15 cellular contexts compared by ENCODE assay signal in the genomic region with DNA sequence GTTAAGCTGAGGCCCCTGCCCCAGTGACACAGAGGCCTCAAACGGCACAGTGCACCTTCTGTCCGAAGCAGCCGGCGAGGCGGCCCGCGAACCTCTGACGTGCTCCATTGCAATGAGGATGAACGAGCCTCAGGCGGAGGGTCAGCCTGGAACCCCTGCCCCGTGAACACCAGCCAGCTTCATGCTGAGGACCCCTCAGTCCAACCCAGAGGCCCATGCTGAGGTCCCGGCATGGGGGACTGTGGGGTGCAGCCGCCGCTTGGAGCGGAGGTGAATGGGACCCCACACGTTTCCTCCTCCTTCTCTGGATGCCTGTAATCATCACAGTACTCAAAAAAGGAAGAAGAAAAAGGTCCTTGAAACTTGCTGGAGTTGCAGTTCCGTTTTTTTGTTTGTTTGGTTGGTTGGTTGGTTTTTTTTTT.
DNase-seq lines count a peak whose midpoint lies in the region; ATAC-seq and TF ChIP-seq lines count a peak whose summit lies in the region.
"Had no signal": no experiment of that assay in that cellular context is flagged by ENCODE, and none has a peak within 500 bp of the region (broad histone marks: within the 10 kb centered on the region; RNA-seq: fewer than 3 reads in every experiment).

No MANE protein-coding gene starts in this region.

- no peaks in the 10 kb centered on the region for H3K36me3 ChIP-seq in mucosa of descending colon (ENCODE audit: low read depth)
- H3K36me3 ChIP-seq: heart left ventricle, thoracic aorta had no signal

- DNase-seq in GM12864 (ENCODE audit: low read depth): peak; percentile 22
- DNase-seq in SIG-M5 (lab: John Stamatoyannopoulos, UW): peak; percentile 42
- DNase-seq in mucosa of descending colon: peak in 1 of 3 donors; percentile 25
- no peak for DNase-seq in immature natural killer cell
- DNase-seq in D341Med (ENCODE audit: low spot score): no peak
- no peak for DNase-seq in NCI-H2107 (lab: John Stamatoyannopoulos, UW)
- DNase-seq: activated effector memory CD4-positive, alpha-beta T cell treated with anti-CD3 and anti-CD28 coated beads, Interleukin-2, amount 50 U/mL, for 16 hours; anterior cingulate cortex; KBM-7; NCI-H524; SHP77 had no signal

- H3K4me3 ChIP-seq in GM12864 (ENCODE audit: low read depth, low read length): no peak overlapping the region
- H3K4me3 ChIP-seq in mucosa of descending colon: no peak overlapping the region
- H3K4me3 ChIP-seq: heart left ventricle, thoracic aorta had no signal

- no peak overlapping the region for H3K27ac Mint-ChIP-seq in immature natural killer cell

- TF ChIP-seq CTCF in GM12864 (IDR thresholded peaks at IDR 0.05; ENCODE audit: low read depth, low read length, missing control alignments) (no peak), mucosa of descending colon (IDR thresholded peaks at IDR 0.05) (no peak)

- no peaks in the 10 kb centered on the region for H3K9me3 ChIP-seq in mucosa of descending colon
- H3K9me3 ChIP-seq: heart left ventricle, thoracic aorta had no signal

- peaks cover 0 to 4% (median 2%) of the 10 kb centered on the region in 3 donors for H3K27me3 Mint-ChIP-seq in immature natural killer cell (ENCODE audit: low read depth in 3 of 3)

- peaks cover 0 to 5% of the 10 kb centered on the region in 2 donors for H3K4me1 Mint-ChIP-seq in immature natural killer cell

- peak; percentile 64 for ATAC-seq in HG03159 (IDR thresholded peaks at IDR 0.05; ENCODE audit: unreplicated experiment)
- peak; percentile 35 for ATAC-seq in mucosa of descending colon
- ATAC-seq in GM21423 (IDR thresholded peaks at IDR 0.05; ENCODE audit: unreplicated experiment): no peak
- ATAC-seq: heart left ventricle had no signal

- no peak overlapping the region for H3K4me3 Mint-ChIP-seq in immature natural killer cell

- no peaks in the 10 kb centered on the region for H3K36me3 Mint-ChIP-seq in immature natural killer cell

- no peaks in the 10 kb centered on the region for H3K9me3 Mint-ChIP-seq in immature natural killer cell

- intact Hi-C loops in mucosa of descending colon (cut with DNase I, micrococcal nuclease): no loop called here

- H3K4me1 ChIP-seq in mucosa of descending colon (ENCODE audit: low read depth): no peaks in the 10 kb centered on the region
- H3K4me1 ChIP-seq: heart left ventricle had no signal

Comparison
In these comparisons a context has a peak if more than half of its experiments do, and no peak if none do; other contexts are left out.
1. DNase-seq: peak in GM12864 (single experiment) and SIG-M5 (single experiment); none in immature natural killer cell (0 of 3), D341Med (single experiment) and NCI-H2107 (single experiment).